Comparison of ENCODE assay signal across 2 cellular contexts in the genomic region with DNA sequence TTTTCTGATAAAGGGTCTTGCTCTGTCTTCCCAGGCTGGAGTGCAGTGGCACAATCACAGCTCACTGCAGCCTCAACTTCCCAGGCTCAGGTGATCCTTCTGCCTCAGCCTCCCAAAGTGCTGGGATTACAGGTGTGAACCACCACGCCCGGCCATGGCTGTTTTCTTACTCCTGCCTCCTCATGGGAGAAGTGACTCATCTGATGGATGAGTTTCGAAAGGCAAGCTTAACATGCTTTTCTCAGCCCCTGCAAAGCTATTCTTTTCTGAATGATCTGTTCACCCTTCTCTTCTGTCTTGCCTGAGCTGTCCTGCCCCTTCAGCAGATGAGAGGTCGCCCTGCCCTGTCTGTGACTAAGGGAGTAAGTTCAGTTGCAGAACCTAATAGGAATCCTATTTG.
TF ChIP-seq lines count a peak whose summit lies in the region.

No MANE protein-coding gene starts in this region.

TF ChIP-seq in SK-N-SH treated with all-trans-retinoic acid at 6 μM for 48 hours, 23 proteins besides CTCF, POLR2A, EP300 and RAD21 (continued from another document):
- TF ChIP-seq TSHZ2 (CRISPR knock-in tag; IDR thresholded peaks at IDR 0.05) (no peak), GLIS3 (CRISPR knock-in tag; IDR thresholded peaks at IDR 0.05) (no peak), BACH2 (CRISPR knock-in tag; IDR thresholded peaks at IDR 0.05; ENCODE audit: borderline replicate concordance) (no peak), ZNF565 (CRISPR knock-in tag; conservative IDR thresholded peaks at IDR 0.05; ENCODE audit: low read depth) (no peak), ZC3H10 (CRISPR knock-in tag; IDR thresholded peaks at IDR 0.05) (no peak), CSDC2 (CRISPR knock-in tag; IDR thresholded peaks at IDR 0.05) (no peak)

TF ChIP-seq in GM23338, 12 proteins besides CTCF, POLR2A, EP300 and RAD21 (continued from another document):
- TF ChIP-seq, protein P1, sequence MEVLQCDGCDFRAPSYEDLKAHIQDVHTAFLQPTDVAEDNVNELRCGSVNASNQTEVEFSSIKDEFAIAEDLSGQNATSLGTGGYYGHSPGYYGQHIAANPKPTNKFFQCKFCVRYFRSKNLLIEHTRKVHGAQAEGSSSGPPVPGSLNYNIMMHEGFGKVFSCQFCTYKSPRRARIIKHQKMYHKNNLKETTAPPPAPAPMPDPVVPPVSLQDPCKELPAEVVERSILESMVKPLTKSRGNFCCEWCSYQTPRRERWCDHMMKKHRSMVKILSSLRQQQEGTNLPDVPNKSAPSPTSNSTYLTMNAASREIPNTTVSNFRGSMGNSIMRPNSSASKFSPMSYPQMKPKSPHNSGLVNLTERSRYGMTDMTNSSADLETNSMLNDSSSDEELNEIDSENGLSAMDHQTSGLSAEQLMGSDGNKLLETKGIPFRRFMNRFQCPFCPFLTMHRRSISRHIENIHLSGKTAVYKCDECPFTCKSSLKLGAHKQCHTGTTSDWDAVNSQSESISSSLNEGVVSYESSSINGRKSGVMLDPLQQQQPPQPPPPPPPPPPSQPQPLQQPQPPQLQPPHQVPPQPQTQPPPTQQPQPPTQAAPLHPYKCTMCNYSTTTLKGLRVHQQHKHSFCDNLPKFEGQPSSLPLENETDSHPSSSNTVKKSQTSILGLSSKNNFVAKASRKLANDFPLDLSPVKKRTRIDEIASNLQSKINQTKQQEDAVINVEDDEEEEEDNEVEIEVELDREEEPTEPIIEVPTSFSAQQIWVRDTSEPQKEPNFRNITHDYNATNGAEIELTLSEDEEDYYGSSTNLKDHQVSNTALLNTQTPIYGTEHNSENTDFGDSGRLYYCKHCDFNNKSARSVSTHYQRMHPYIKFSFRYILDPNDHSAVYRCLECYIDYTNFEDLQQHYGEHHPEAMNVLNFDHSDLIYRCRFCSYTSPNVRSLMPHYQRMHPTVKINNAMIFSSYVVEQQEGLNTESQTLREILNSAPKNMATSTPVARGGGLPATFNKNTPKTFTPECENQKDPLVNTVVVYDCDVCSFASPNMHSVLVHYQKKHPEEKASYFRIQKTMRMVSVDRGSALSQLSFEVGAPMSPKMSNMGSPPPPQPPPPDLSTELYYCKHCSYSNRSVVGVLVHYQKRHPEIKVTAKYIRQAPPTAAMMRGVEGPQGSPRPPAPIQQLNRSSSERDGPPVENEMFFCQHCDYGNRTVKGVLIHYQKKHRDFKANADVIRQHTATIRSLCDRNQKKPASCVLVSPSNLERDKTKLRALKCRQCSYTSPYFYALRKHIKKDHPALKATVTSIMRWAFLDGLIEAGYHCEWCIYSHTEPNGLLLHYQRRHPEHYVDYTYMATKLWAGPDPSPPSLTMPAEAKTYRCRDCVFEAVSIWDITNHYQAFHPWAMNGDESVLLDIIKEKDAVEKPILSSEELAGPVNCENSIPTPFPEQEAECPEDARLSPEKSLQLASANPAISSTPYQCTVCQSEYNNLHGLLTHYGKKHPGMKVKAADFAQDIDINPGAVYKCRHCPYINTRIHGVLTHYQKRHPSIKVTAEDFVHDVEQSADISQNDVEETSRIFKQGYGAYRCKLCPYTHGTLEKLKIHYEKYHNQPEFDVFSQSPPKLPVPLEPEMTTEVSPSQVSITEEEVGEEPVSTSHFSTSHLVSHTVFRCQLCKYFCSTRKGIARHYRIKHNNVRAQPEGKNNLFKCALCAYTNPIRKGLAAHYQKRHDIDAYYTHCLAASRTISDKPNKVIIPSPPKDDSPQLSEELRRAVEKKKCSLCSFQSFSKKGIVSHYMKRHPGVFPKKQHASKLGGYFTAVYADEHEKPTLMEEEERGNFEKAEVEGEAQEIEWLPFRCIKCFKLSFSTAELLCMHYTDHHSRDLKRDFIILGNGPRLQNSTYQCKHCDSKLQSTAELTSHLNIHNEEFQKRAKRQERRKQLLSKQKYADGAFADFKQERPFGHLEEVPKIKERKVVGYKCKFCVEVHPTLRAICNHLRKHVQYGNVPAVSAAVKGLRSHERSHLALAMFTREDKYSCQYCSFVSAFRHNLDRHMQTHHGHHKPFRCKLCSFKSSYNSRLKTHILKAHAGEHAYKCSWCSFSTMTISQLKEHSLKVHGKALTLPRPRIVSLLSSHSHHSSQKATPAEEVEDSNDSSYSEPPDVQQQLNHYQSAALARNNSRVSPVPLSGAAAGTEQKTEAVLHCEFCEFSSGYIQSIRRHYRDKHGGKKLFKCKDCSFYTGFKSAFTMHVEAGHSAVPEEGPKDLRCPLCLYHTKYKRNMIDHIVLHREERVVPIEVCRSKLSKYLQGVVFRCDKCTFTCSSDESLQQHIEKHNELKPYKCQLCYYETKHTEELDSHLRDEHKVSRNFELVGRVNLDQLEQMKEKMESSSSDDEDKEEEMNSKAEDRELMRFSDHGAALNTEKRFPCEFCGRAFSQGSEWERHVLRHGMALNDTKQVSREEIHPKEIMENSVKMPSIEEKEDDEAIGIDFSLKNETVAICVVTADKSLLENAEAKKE (CRISPR knock-in tag; IDR thresholded peaks at IDR 0.05), result no peak
- TF ChIP-seq STAT1 (IDR thresholded peaks at IDR 0.05; ENCODE audit: unreplicated experiment) (no peak), JUNB (IDR thresholded peaks at IDR 0.05; ENCODE audit: unreplicated experiment) (no peak), CREB1 (CRISPR knock-in tag; IDR thresholded peaks at IDR 0.05; ENCODE audit: low read depth) (no peak), ETS1 (IDR thresholded peaks at IDR 0.05) (no peak), ZNF331 (CRISPR knock-in tag; IDR thresholded peaks at IDR 0.05; ENCODE audit: low read depth) (no peak), POLR2AphosphoS5 (IDR thresholded peaks at IDR 0.05; ENCODE audit: low read depth) (no peak)
